8 cellular contexts compared by ENCODE assay signal in the genomic region with DNA sequence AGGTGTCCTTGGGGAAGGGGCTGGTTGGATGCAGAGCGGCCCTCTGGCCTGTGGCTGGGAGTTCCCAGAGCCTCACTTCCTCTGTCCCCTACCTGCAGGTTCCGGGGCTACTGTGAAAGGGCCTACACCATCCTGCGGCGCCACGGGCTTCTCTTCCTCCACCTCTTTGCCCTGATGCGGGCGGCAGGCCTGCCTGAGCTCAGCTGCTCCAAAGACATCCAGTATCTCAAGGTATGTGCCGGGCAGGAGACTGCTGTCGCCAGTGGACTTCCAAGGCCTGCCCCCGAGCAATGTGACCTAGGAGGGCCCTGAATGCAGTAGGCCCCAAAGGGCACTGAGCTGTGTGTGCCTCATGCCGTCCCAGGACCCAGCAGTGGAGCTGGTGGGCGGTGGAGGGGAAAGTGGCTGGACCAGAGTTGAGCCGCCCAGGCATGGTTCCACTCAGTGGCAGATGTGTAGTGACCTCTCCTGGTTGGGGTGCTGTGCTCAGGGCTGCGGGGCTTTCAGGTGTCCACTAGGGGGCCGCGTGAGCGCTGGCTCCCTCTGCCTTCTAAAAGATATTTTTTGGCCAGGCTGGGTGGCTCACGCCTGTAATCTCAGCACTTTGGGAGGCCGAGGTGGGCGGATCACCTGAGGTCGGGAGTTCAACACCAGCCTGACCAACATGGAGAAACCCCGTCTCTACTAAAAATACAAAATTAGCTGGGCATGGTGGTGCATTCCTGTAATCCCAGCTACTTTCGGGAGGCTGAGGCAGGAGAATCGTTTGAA.
DNase-seq lines count a peak whose midpoint lies in the region; ATAC-seq and TF ChIP-seq lines count a peak whose summit lies in the region.

No MANE protein-coding gene starts in this region.

- CTCF ChIA-PET in HEK293T (lab: Yijun Ruan, JAX) = interaction anchor here (0.6 kb wide), 1 partner anchor 58 kb away, joined by 5 read pairs; no protein-coding TSS in a partner anchor
- CTCF ChIA-PET in activated CD8-positive, alpha-beta T cell treated with anti-CD3 and anti-CD28 coated beads for 36 hours (lab: Charles Lee) = interaction anchor here (0.9 to 2.2 kb wide), 12 partner anchors 10 to 153 kb away, joined by 3 to 6 read pairs (median 4); a partner anchor contains a TSS
- CTCF ChIA-PET in naive thymus-derived CD4-positive, alpha-beta T cell (lab: Charles Lee) = interaction anchor here (0.7 to 1.9 kb wide), 7 partner anchors 9 to 96 kb away, joined by 3 to 7 read pairs (median 4); no protein-coding TSS in a partner anchor

- DNase-seq in D341Med (ENCODE audit: low spot score) (peak; percentile 86), HEK293T (ENCODE audit: extremely low spot score) (peak; percentile 80), NCI-H69 (lab: John Stamatoyannopoulos, UW) (peak; percentile 57), upper lobe of left lung (peak; percentile 79 to 84), NCI-H187 (lab: John Stamatoyannopoulos, UW) (no peak)
- peak; percentile 77 for DNase-seq in activated CD8-positive, alpha-beta T cell treated with anti-CD3 and anti-CD28 coated beads for 36 hours
- peak; percentile 58 to 65 (median 61) for DNase-seq in effector memory CD8-positive, alpha-beta T cell
- peak; percentile 58 to 72 (median 64) for DNase-seq in naive thymus-derived CD4-positive, alpha-beta T cell

- H3K27me3 ChIP-seq in naive thymus-derived CD4-positive, alpha-beta T cell (ENCODE audit: control insufficient read depth in 2 of 2, insufficient read depth in 2 of 2, low read length in 2 of 2) = no peaks in the 10 kb centered on the region
- H3K27me3 ChIP-seq in upper lobe of left lung = no peaks in the 10 kb centered on the region

- TF ChIP-seq CTCF in activated CD8-positive, alpha-beta T cell treated with anti-CD3 and anti-CD28 coated beads for 36 hours (IDR thresholded peaks at IDR 0.05) = peak; percentile 93
- peak; percentile 72 to 91 (median 83) for TF ChIP-seq CTCF in upper lobe of left lung (IDR thresholded peaks at IDR 0.05)

- H3K4me3 ChIP-seq in naive thymus-derived CD4-positive, alpha-beta T cell (ENCODE audit: low read length) = no peak overlapping the region
- H3K4me3 ChIP-seq in upper lobe of left lung = no peak overlapping the region

- H3K4me1 Mint-ChIP-seq in activated CD8-positive, alpha-beta T cell treated with anti-CD3 and anti-CD28 coated beads for 36 hours (ENCODE audit: low read depth) = peaks cover 70% of the 10 kb centered on the region
- peaks cover 26 to 30% of the 10 kb centered on the region in 2 donors for H3K4me1 Mint-ChIP-seq in effector memory CD8-positive, alpha-beta T cell (ENCODE audit: low read depth in 2 of 2)
- peaks cover 38 to 84% (median 60%) of the 10 kb centered on the region in 7 donors for H3K4me1 Mint-ChIP-seq in naive thymus-derived CD4-positive, alpha-beta T cell

- H3K9me3 ChIP-seq in naive thymus-derived CD4-positive, alpha-beta T cell (ENCODE audit: control insufficient read depth in 2 of 3, low read length in 3 of 3) = no peaks in the 10 kb centered on the region
- H3K9me3 ChIP-seq in upper lobe of left lung = peaks cover 0 to 10% (median 7%) of the 10 kb centered on the region in 4 donors

- POLR2A ChIA-PET in HEK293T (lab: Yijun Ruan, JAX) = no interaction called here
- POLR2A ChIA-PET in activated CD8-positive, alpha-beta T cell treated with anti-CD3 and anti-CD28 coated beads for 36 hours (lab: Charles Lee) = interaction anchor here (1.8 to 2.4 kb wide), 3 partner anchors 10 to 98 kb away, joined by 4 to 6 read pairs (median 5); no protein-coding TSS in a partner anchor
- POLR2A ChIA-PET in naive thymus-derived CD4-positive, alpha-beta T cell (lab: Charles Lee) = interaction anchor here (0.8 to 13.7 kb wide), 6 partner anchors 8 to 100 kb away, joined by 3 to 192 read pairs (median 5); no protein-coding TSS in a partner anchor

- 78 to 85% methylated on average over 14 to 24 of the region's 24 CpGs for WGBS in upper lobe of left lung, 2 donors

- peaks cover 36 to 83% of the 10 kb centered on the region in 2 donors for H3K4me1 ChIP-seq in naive thymus-derived CD4-positive, alpha-beta T cell (ENCODE audit: control insufficient read depth in 2 of 2, insufficient read depth in 2 of 2, low read length in 2 of 2)
- peaks cover 0 to 5% (median 0%) of the 10 kb centered on the region in 4 donors for H3K4me1 ChIP-seq in upper lobe of left lung

- H3K27ac ChIP-seq in naive thymus-derived CD4-positive, alpha-beta T cell (ENCODE audit: low read depth, low read length) = peak overlapping the region; percentile 51
- no peak overlapping the region for H3K27ac ChIP-seq in upper lobe of left lung

- peaks cover 83% of the 10 kb centered on the region for H3K36me3 Mint-ChIP-seq in activated CD8-positive, alpha-beta T cell treated with anti-CD3 and anti-CD28 coated beads for 36 hours (ENCODE audit: low read depth)
- H3K36me3 Mint-ChIP-seq in effector memory CD8-positive, alpha-beta T cell (ENCODE audit: insufficient read depth) = peaks cover 87% of the 10 kb centered on the region
- peaks cover 0 to 60% (median 48%) of the 10 kb centered on the region in 5 donors for H3K36me3 Mint-ChIP-seq in naive thymus-derived CD4-positive, alpha-beta T cell

- no peak overlapping the region for H3K4me3 Mint-ChIP-seq in activated CD8-positive, alpha-beta T cell treated with anti-CD3 and anti-CD28 coated beads for 36 hours
- H3K4me3 Mint-ChIP-seq in effector memory CD8-positive, alpha-beta T cell = no peak overlapping the region
- H3K4me3 Mint-ChIP-seq in naive thymus-derived CD4-positive, alpha-beta T cell = peak overlapping the region in 8 of 10 donors; percentile 14 to 68 (median 62)

- no peaks in the 10 kb centered on the region for H3K27me3 Mint-ChIP-seq in activated CD8-positive, alpha-beta T cell treated with anti-CD3 and anti-CD28 coated beads for 36 hours
- H3K27me3 Mint-ChIP-seq in effector memory CD8-positive, alpha-beta T cell = no peaks in the 10 kb centered on the region
- H3K27me3 Mint-ChIP-seq in naive thymus-derived CD4-positive, alpha-beta T cell = no peaks in the 10 kb centered on the region

- peaks cover 6% of the 10 kb centered on the region for H3K9me3 Mint-ChIP-seq in activated CD8-positive, alpha-beta T cell treated with anti-CD3 and anti-CD28 coated beads for 36 hours
- no peaks in the 10 kb centered on the region for H3K9me3 Mint-ChIP-seq in effector memory CD8-positive, alpha-beta T cell
- peaks cover 0 to 8% (median 0%) of the 10 kb centered on the region in 11 donors for H3K9me3 Mint-ChIP-seq in naive thymus-derived CD4-positive, alpha-beta T cell

- peak overlapping the region; percentile 68 for H3K27ac Mint-ChIP-seq in activated CD8-positive, alpha-beta T cell treated with anti-CD3 and anti-CD28 coated beads for 36 hours
- peak overlapping the region; percentile 58 to 85 for H3K27ac Mint-ChIP-seq in effector memory CD8-positive, alpha-beta T cell
- H3K27ac Mint-ChIP-seq in naive thymus-derived CD4-positive, alpha-beta T cell = peak overlapping the region; percentile 73 to 88 (median 80)

- peak; percentile 54 for ATAC-seq in activated CD8-positive, alpha-beta T cell treated with anti-CD3 and anti-CD28 coated beads for 36 hours
- ATAC-seq in effector memory CD8-positive, alpha-beta T cell (replicated peaks) = peak; percentile 65
- ATAC-seq in naive thymus-derived CD4-positive, alpha-beta T cell = peak; percentile 65
- ATAC-seq in upper lobe of left lung (ENCODE audit: low FRiP score in 2 of 2) = peak; percentile 72 to 81

- TF ChIP-seq POLR2A in upper lobe of left lung (IDR thresholded peaks at IDR 0.05) = no peak

- intact Hi-C loops in activated CD8-positive, alpha-beta T cell treated with anti-CD3 and anti-CD28 coated beads for 36 hours (cut with micrococcal nuclease) = no loop called here
- intact Hi-C loops in naive thymus-derived CD4-positive, alpha-beta T cell (cut with micrococcal nuclease) = loop anchor here (1.0 to 5.0 kb wide), 4 partner anchors 38 to 142 kb away; a partner anchor contains a TSS

- peaks cover 27 to 68% (median 32%) of the 10 kb centered on the region in 3 experiments for H3K36me3 ChIP-seq in naive thymus-derived CD4-positive, alpha-beta T cell (ENCODE audit: control insufficient read depth in 2 of 3, insufficient read depth in 3 of 3, low read length in 3 of 3)
- H3K36me3 ChIP-seq in upper lobe of left lung = peaks cover 16 to 87% (median 69%) of the 10 kb centered on the region in 4 donors

- TF ChIP-seq EP300 in upper lobe of left lung (IDR thresholded peaks at IDR 0.05) = no peak

TF ChIP-seq in HEK293T, 16 proteins besides CTCF, POLR2A, EP300 and RAD21:
- no peak for TF ChIP-seq FOXK2 (IDR thresholded peaks at IDR 0.05)
- TF ChIP-seq ARNT (IDR thresholded peaks at IDR 0.05) = no peak
- TF ChIP-seq TARDBP (IDR thresholded peaks at IDR 0.05) = no peak
- no peak for TF ChIP-seq NFRKB (IDR thresholded peaks at IDR 0.05)
- no peak for TF ChIP-seq FOXA1 (IDR thresholded peaks at IDR 0.05)
- no peak for TF ChIP-seq LEF1 (IDR thresholded peaks at IDR 0.05; ENCODE audit: borderline replicate concordance)
- TF ChIP-seq, protein P1, sequence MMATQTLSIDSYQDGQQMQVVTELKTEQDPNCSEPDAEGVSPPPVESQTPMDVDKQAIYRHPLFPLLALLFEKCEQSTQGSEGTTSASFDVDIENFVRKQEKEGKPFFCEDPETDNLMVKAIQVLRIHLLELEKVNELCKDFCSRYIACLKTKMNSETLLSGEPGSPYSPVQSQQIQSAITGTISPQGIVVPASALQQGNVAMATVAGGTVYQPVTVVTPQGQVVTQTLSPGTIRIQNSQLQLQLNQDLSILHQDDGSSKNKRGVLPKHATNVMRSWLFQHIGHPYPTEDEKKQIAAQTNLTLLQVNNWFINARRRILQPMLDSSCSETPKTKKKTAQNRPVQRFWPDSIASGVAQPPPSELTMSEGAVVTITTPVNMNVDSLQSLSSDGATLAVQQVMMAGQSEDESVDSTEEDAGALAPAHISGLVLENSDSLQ (IDR thresholded peaks at IDR 0.05) = no peak

Comparison
In these comparisons a context has a peak if more than half of its experiments do, and no peak if none do; other contexts are left out.
1. DNase-seq: peak in D341Med (single experiment), HEK293T (single experiment), NCI-H69 (single experiment), activated CD8-positive, alpha-beta T cell treated with anti-CD3 and anti-CD28 coated beads for 36 hours (single experiment), effector memory CD8-positive, alpha-beta T cell (3 of 3), naive thymus-derived CD4-positive, alpha-beta T cell (9 of 9) and upper lobe of left lung (2 of 2); none in NCI-H187 (0 of 2).
2. H3K4me3 Mint-ChIP-seq: peak in naive thymus-derived CD4-positive, alpha-beta T cell (8 of 10); none in activated CD8-positive, alpha-beta T cell treated with anti-CD3 and anti-CD28 coated beads for 36 hours (single experiment) and effector memory CD8-positive, alpha-beta T cell (0 of 2).
3. Peak in every context shown above with its lines, with median percentiles within 50 percentile points of each other: ATAC-seq and H3K27ac Mint-ChIP-seq.